Comparison of ENCODE assay signal across 10 cellular contexts in the genomic region with DNA sequence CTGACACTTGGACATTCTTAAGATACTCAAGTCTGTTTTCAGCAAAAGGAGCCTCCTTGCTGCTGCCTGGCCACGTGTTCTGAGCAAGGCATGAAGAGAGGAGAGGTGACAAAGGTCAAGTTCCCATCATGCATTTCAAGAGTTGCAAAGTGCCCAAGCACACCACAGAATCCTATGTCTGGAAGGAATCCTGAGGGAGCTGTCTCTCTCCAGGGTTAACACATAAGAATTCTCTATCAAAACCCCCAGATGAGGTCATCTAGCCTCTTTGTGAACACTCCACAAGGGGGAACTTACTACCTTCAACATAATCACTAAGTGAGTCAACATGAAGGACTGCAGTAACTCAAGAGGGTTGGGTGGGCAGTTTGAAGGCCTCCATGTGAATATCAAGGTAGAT. TPM values are rescaled to one million over a fixed set of nuclear protein-coding genes. Genes with fewer than 3 reads are reported as not detected.
A peak's percentile ranks its signal among the peaks of the same experiment; 100 is the strongest.
DNase-seq lines count a peak whose midpoint lies in the region; ATAC-seq, FAIRE-seq and TF ChIP-seq lines count a peak whose summit lies in the region.
"Had no signal": no experiment of that assay in that cellular context is flagged by ENCODE, and none has a peak within 500 bp of the region (broad histone marks: within the 10 kb centered on the region; RNA-seq: fewer than 3 reads in every experiment).

No MANE protein-coding gene starts in this region.

- no peak for TF ChIP-seq CTCF in natural killer cell (IDR thresholded peaks at IDR 0.05)
- TF ChIP-seq CTCF in activated B cell treated with CpG ODN at 0.5 μM for 24 hours (IDR thresholded peaks at IDR 0.05), result no peak
- TF ChIP-seq CTCF in glutamatergic neuron (IDR thresholded peaks at IDR 0.05; ENCODE audit: partially characterized antibody, unreplicated experiment), result no peak

- H3K27ac Mint-ChIP-seq in natural killer cell treated with Interleukin-12 subunit alpha and Interleukin-12 subunit beta and Interleukin-15 and Interleukin-18, amount 100 ng/mL, for 72 hours, result no peak overlapping the region
- no peak overlapping the region for H3K27ac Mint-ChIP-seq in natural killer cell
- no peak overlapping the region for H3K27ac Mint-ChIP-seq in activated B cell treated with CpG ODN at 0.5 μM for 24 hours
- H3K27ac Mint-ChIP-seq in glutamatergic neuron (ENCODE audit: unreplicated experiment), result peak overlapping the region; percentile 18

- no peak overlapping the region for H3K4me3 Mint-ChIP-seq in natural killer cell treated with Interleukin-12 subunit alpha and Interleukin-12 subunit beta and Interleukin-15 and Interleukin-18, amount 100 ng/mL, for 72 hours
- no peak overlapping the region for H3K4me3 Mint-ChIP-seq in natural killer cell
- H3K4me3 Mint-ChIP-seq in activated B cell treated with CpG ODN at 0.5 μM for 24 hours, result no peak overlapping the region
- H3K4me3 Mint-ChIP-seq in glutamatergic neuron (ENCODE audit: unreplicated experiment), result peak overlapping the region; percentile 16

- peak; percentile 32 for FAIRE-seq in urothelium cell line (lab: Jason Lieb, UNC)

- intact Hi-C loops in natural killer cell (cut with micrococcal nuclease) (no loop called here), activated B cell treated with CpG ODN at 0.5 μM for 24 hours (cut with micrococcal nuclease) (no loop called here)

- no peaks in the 10 kb centered on the region for H3K27me3 Mint-ChIP-seq in natural killer cell treated with Interleukin-12 subunit alpha and Interleukin-12 subunit beta and Interleukin-15 and Interleukin-18, amount 100 ng/mL, for 72 hours
- H3K27me3 Mint-ChIP-seq in natural killer cell (ENCODE audit: low read depth in 2 of 2), result no peaks in the 10 kb centered on the region
- no peaks in the 10 kb centered on the region for H3K27me3 Mint-ChIP-seq in activated B cell treated with CpG ODN at 0.5 μM for 24 hours
- peaks cover 3% of the 10 kb centered on the region for H3K27me3 Mint-ChIP-seq in glutamatergic neuron (ENCODE audit: unreplicated experiment)

- no peaks in the 10 kb centered on the region for H3K36me3 Mint-ChIP-seq in natural killer cell treated with Interleukin-12 subunit alpha and Interleukin-12 subunit beta and Interleukin-15 and Interleukin-18, amount 100 ng/mL, for 72 hours
- H3K36me3 Mint-ChIP-seq in natural killer cell (no peaks in the 10 kb centered on the region), activated B cell treated with CpG ODN at 0.5 μM for 24 hours (ENCODE audit: low read depth) (peaks cover 56% of the 10 kb centered on the region), glutamatergic neuron (ENCODE audit: unreplicated experiment) (no peaks in the 10 kb centered on the region)

- CTCF ChIA-PET in activated B cell treated with CpG ODN at 0.5 μM for 24 hours (lab: Charles Lee), result no interaction called here

- POLR2A ChIA-PET in activated B cell treated with CpG ODN at 0.5 μM for 24 hours (lab: Charles Lee), result interaction anchor here (0.6 kb wide), 1 partner anchor 65 kb away, joined by 3 read pairs; no protein-coding TSS in a partner anchor

- DNase-seq in natural killer cell treated with Interleukin-12 subunit alpha and Interleukin-12 subunit beta and Interleukin-15 and Interleukin-18, amount 100 ng/mL, for 72 hours (ENCODE audit: low spot score), result peak; percentile 8
- DNase-seq in natural killer cell (no peak), activated B cell treated with CpG ODN at 0.5 μM for 24 hours (no peak), glutamatergic neuron (no peak), urothelium cell line (ENCODE audit: low spot score) (peak; percentile 68), activated gamma-delta T cell treated with Interleukin-2 at 50 U/mL for 16 hours (no peak)
- DNase-seq in stimulated activated CD4-positive, alpha-beta T cell treated with anti-CD3 and anti-CD28 coated beads, Interleukin-4, amount 100 ng/mL, for 24 hours, result no peak
- DNase-seq: heart right ventricle, tibial artery had no signal

- H3K9me3 Mint-ChIP-seq in natural killer cell treated with Interleukin-12 subunit alpha and Interleukin-12 subunit beta and Interleukin-15 and Interleukin-18, amount 100 ng/mL, for 72 hours, result no peaks in the 10 kb centered on the region
- H3K9me3 Mint-ChIP-seq in natural killer cell (no peaks in the 10 kb centered on the region), activated B cell treated with CpG ODN at 0.5 μM for 24 hours (no peaks in the 10 kb centered on the region), glutamatergic neuron (ENCODE audit: unreplicated experiment) (peaks cover 3% of the 10 kb centered on the region)

- peaks cover 13 to 22% of the 10 kb centered on the region in 2 donors for H3K4me1 Mint-ChIP-seq in natural killer cell treated with Interleukin-12 subunit alpha and Interleukin-12 subunit beta and Interleukin-15 and Interleukin-18, amount 100 ng/mL, for 72 hours (ENCODE audit: low read depth in 2 of 2)
- peaks cover 19 to 25% of the 10 kb centered on the region in 2 donors for H3K4me1 Mint-ChIP-seq in natural killer cell
- peaks cover 19% of the 10 kb centered on the region for H3K4me1 Mint-ChIP-seq in activated B cell treated with CpG ODN at 0.5 μM for 24 hours
- peaks cover 23% of the 10 kb centered on the region for H3K4me1 Mint-ChIP-seq in glutamatergic neuron (ENCODE audit: low read depth, unreplicated experiment)

- ATAC-seq in natural killer cell treated with Interleukin-12 subunit alpha and Interleukin-12 subunit beta and Interleukin-15 and Interleukin-18, amount 100 ng/mL, for 72 hours, result no peak
- ATAC-seq in natural killer cell (no peak), activated B cell treated with CpG ODN at 0.5 μM for 24 hours (ENCODE audit: low read depth) (peak; percentile 49), HG02571 (IDR thresholded peaks at IDR 0.05; ENCODE audit: unreplicated experiment) (no peak)
- ATAC-seq: heart right ventricle had no signal

RNA-seq across cellular contexts. Expression of gene FSCN1, which starts 33.3 kb away (rescaled TPM):
- 10 to 100 TPM; 15.6 to 32.1 TPM for total RNA-seq in natural killer cell treated with Interleukin-12 subunit alpha and Interleukin-12 subunit beta and Interleukin-15 and Interleukin-18, amount 100 ng/mL, for 72 hours
- total RNA-seq in natural killer cell, result 1 to 10 TPM; 3.7 to 6.4 (median 4.8) TPM
- 2.2 and 4.2 TPM in 2 replicates for total RNA-seq in activated B cell treated with CpG ODN at 0.5 μM for 24 hours
- total RNA-seq in glutamatergic neuron (ENCODE audit: unreplicated experiment), result 749 TPM

Comparison
In these comparisons a context has a peak if more than half of its experiments do, and no peak if none do; other contexts are left out.
1. DNase-seq: peak in natural killer cell treated with Interleukin-12 subunit alpha and Interleukin-12 subunit beta and Interleukin-15 and Interleukin-18, amount 100 ng/mL, for 72 hours (single experiment) and urothelium cell line (single experiment); none in natural killer cell (single experiment), activated B cell treated with CpG ODN at 0.5 μM for 24 hours (single experiment), glutamatergic neuron (single experiment), stimulated activated CD4-positive, alpha-beta T cell treated with anti-CD3 and anti-CD28 coated beads, Interleukin-4, amount 100 ng/mL, for 24 hours (single experiment) and activated gamma-delta T cell treated with Interleukin-2 at 50 U/mL for 16 hours (single experiment).
2. RNA of gene FSCN1, which starts 33.3 kb away (total RNA-seq): 749 TPM in glutamatergic neuron (single experiment); 15.6 to 32.1 TPM in natural killer cell treated with Interleukin-12 subunit alpha and Interleukin-12 subunit beta and Interleukin-15 and Interleukin-18, amount 100 ng/mL, for 72 hours, 3.7 to 6.4 TPM in natural killer cell and 2.2 to 4.2 TPM in activated B cell treated with CpG ODN at 0.5 μM for 24 hours; every median in the first group is over 10 times any median in the second.